In genomic region chr10:92814790-92815189, GRCh38 we compare ENCODE assay signal across 2 cellular contexts.
TF ChIP-seq lines count a peak whose summit lies in the region.

No MANE protein-coding gene starts in this region.

TF ChIP-seq in IMR-90, 13 proteins besides CTCF, POLR2A, EP300 and RAD21:
- no peak for TF ChIP-seq SMC3 (IDR thresholded peaks at IDR 0.05; ENCODE audit: low read depth, low read length)
- TF ChIP-seq USF2 (IDR thresholded peaks at IDR 0.05; ENCODE audit: low read depth, low read length): 0 out of 2 replicates have a peak, but pooled peaks have one; percentile 5

TF ChIP-seq in K562, 482 proteins besides CTCF, POLR2A, EP300 and RAD21:
- TF ChIP-seq RAD51 (IDR thresholded peaks at IDR 0.05; ENCODE audit: borderline replicate concordance, low read depth) (peak; percentile 74; the same call in 1 of the 2 replicates), CBX2 (IDR thresholded peaks at IDR 0.05; ENCODE audit: insufficient read depth, low read length, poor library complexity, severe bottlenecking) (no peak), RBM25 (IDR thresholded peaks at IDR 0.05; ENCODE audit: low read depth, low read length, severe bottlenecking) (peak; percentile 22), NFYB (IDR thresholded peaks at IDR 0.05; ENCODE audit: extremely low read depth, insufficient read length) (no peak), PHF21A (IDR thresholded peaks at IDR 0.05; ENCODE audit: borderline replicate concordance, low read depth) (no peak), ZNF318 (IDR thresholded peaks at IDR 0.05; ENCODE audit: borderline replicate concordance in 1 of 2, low read depth in 1 of 2) (no peak), SRF (CRISPR knock-in tag; IDR thresholded peaks at IDR 0.05) (no peak), PREB (CRISPR knock-in tag; IDR thresholded peaks at IDR 0.05) (no peak), USF2 (CRISPR knock-in tag; IDR thresholded peaks at IDR 0.05) (peak; percentile 78), PCBP2 (IDR thresholded peaks at IDR 0.05; ENCODE audit: low read depth, low read length, poor library complexity, severe bottlenecking) (no peak), CBFA2T2 (conservative IDR thresholded peaks at IDR 0.05) (0 out of 2 replicates have a peak, but pooled peaks have one; percentile 8), ZNF175 (CRISPR knock-in tag; IDR thresholded peaks at IDR 0.05; ENCODE audit: low read depth) (no peak), HEY1 (CRISPR knock-in tag; IDR thresholded peaks at IDR 0.05; ENCODE audit: borderline replicate concordance) (no peak), ZBTB40 (IDR thresholded peaks at IDR 0.05) (0 out of 2 replicates have a peak, but pooled peaks have one; percentile 16), ZBTB40 (CRISPR knock-in tag; IDR thresholded peaks at IDR 0.05) (no peak), PHB (CRISPR knock-in tag; IDR thresholded peaks at IDR 0.05) (no peak), ESRRA (IDR thresholded peaks at IDR 0.05; ENCODE audit: borderline replicate concordance, low read depth) (peak; percentile 30; the same call in 1 of the 2 replicates), MITF (IDR thresholded peaks at IDR 0.05) (no peak), USF1 (CRISPR knock-in tag; IDR thresholded peaks at IDR 0.05) (peak; percentile 56), SP1 (CRISPR knock-in tag; IDR thresholded peaks at IDR 0.05) (no peak)
